1 cellular context compared by ENCODE assay signal in the genomic region with DNA sequence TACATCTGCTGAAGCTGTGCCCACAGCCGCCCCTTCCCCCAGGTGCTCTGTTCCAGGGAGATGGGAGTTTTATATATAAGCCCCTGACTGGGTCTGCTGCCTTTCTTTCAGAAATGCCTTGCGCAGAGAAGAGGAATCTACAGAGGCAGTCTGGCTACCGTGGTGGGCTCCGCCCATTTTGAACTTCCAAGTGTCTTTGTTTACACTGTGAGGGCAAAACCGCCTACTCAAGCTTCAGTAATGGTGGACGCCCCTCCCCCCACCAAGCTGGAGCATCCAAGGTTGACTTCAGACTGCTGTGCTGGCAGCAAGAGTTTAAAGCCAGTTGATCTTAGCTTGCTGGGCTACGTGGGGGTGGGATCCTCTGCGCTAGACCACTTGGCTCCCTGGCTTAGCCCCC.
TF ChIP-seq lines count a peak whose summit lies in the region.

No MANE protein-coding gene starts in this region.

TF ChIP-seq in GM23338, 12 proteins besides CTCF, POLR2A, EP300 and RAD21 (continued from another document):
- TF ChIP-seq, protein P1, sequence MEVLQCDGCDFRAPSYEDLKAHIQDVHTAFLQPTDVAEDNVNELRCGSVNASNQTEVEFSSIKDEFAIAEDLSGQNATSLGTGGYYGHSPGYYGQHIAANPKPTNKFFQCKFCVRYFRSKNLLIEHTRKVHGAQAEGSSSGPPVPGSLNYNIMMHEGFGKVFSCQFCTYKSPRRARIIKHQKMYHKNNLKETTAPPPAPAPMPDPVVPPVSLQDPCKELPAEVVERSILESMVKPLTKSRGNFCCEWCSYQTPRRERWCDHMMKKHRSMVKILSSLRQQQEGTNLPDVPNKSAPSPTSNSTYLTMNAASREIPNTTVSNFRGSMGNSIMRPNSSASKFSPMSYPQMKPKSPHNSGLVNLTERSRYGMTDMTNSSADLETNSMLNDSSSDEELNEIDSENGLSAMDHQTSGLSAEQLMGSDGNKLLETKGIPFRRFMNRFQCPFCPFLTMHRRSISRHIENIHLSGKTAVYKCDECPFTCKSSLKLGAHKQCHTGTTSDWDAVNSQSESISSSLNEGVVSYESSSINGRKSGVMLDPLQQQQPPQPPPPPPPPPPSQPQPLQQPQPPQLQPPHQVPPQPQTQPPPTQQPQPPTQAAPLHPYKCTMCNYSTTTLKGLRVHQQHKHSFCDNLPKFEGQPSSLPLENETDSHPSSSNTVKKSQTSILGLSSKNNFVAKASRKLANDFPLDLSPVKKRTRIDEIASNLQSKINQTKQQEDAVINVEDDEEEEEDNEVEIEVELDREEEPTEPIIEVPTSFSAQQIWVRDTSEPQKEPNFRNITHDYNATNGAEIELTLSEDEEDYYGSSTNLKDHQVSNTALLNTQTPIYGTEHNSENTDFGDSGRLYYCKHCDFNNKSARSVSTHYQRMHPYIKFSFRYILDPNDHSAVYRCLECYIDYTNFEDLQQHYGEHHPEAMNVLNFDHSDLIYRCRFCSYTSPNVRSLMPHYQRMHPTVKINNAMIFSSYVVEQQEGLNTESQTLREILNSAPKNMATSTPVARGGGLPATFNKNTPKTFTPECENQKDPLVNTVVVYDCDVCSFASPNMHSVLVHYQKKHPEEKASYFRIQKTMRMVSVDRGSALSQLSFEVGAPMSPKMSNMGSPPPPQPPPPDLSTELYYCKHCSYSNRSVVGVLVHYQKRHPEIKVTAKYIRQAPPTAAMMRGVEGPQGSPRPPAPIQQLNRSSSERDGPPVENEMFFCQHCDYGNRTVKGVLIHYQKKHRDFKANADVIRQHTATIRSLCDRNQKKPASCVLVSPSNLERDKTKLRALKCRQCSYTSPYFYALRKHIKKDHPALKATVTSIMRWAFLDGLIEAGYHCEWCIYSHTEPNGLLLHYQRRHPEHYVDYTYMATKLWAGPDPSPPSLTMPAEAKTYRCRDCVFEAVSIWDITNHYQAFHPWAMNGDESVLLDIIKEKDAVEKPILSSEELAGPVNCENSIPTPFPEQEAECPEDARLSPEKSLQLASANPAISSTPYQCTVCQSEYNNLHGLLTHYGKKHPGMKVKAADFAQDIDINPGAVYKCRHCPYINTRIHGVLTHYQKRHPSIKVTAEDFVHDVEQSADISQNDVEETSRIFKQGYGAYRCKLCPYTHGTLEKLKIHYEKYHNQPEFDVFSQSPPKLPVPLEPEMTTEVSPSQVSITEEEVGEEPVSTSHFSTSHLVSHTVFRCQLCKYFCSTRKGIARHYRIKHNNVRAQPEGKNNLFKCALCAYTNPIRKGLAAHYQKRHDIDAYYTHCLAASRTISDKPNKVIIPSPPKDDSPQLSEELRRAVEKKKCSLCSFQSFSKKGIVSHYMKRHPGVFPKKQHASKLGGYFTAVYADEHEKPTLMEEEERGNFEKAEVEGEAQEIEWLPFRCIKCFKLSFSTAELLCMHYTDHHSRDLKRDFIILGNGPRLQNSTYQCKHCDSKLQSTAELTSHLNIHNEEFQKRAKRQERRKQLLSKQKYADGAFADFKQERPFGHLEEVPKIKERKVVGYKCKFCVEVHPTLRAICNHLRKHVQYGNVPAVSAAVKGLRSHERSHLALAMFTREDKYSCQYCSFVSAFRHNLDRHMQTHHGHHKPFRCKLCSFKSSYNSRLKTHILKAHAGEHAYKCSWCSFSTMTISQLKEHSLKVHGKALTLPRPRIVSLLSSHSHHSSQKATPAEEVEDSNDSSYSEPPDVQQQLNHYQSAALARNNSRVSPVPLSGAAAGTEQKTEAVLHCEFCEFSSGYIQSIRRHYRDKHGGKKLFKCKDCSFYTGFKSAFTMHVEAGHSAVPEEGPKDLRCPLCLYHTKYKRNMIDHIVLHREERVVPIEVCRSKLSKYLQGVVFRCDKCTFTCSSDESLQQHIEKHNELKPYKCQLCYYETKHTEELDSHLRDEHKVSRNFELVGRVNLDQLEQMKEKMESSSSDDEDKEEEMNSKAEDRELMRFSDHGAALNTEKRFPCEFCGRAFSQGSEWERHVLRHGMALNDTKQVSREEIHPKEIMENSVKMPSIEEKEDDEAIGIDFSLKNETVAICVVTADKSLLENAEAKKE (CRISPR knock-in tag; IDR thresholded peaks at IDR 0.05) = no peak
- TF ChIP-seq POLR2AphosphoS5 (IDR thresholded peaks at IDR 0.05; ENCODE audit: low read depth) (no peak), ZNF114 (CRISPR knock-in tag; IDR thresholded peaks at IDR 0.05) (no peak), EZH2 (IDR thresholded peaks at IDR 0.05; ENCODE audit: low read depth, unreplicated experiment) (no peak), ZNF331 (CRISPR knock-in tag; IDR thresholded peaks at IDR 0.05; ENCODE audit: low read depth) (no peak), EZH2phosphoT487 (IDR thresholded peaks at IDR 0.05; ENCODE audit: unreplicated experiment) (no peak), STAT1 (IDR thresholded peaks at IDR 0.05; ENCODE audit: unreplicated experiment) (no peak), NANOG (IDR thresholded peaks at IDR 0.05; ENCODE audit: borderline replicate concordance) (no peak), JUNB (IDR thresholded peaks at IDR 0.05; ENCODE audit: unreplicated experiment) (no peak)
- TF ChIP-seq, protein P2, sequence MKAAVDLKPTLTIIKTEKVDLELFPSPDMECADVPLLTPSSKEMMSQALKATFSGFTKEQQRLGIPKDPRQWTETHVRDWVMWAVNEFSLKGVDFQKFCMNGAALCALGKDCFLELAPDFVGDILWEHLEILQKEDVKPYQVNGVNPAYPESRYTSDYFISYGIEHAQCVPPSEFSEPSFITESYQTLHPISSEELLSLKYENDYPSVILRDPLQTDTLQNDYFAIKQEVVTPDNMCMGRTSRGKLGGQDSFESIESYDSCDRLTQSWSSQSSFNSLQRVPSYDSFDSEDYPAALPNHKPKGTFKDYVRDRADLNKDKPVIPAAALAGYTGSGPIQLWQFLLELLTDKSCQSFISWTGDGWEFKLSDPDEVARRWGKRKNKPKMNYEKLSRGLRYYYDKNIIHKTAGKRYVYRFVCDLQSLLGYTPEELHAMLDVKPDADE (IDR thresholded peaks at IDR 0.05) = no peak
